Comparison of ENCODE assay signal across 1 cellular context in genomic region chr5:83048277-83048676, GRCh38.
TF ChIP-seq lines count a peak whose summit lies in the region.

No MANE protein-coding gene starts in this region.

TF ChIP-seq in endothelial cell of umbilical vein, 7 proteins besides CTCF, POLR2A, EP300 and RAD21:
- no peak for TF ChIP-seq JUN (IDR thresholded peaks at IDR 0.05; ENCODE audit: borderline replicate concordance, insufficient read depth, insufficient read length, low read depth)
- TF ChIP-seq FOS (IDR thresholded peaks at IDR 0.05; ENCODE audit: borderline replicate concordance, insufficient read depth, low read length): no peak
- TF ChIP-seq EZH2 (IDR thresholded peaks at IDR 0.05; ENCODE audit: borderline replicate concordance, low read depth, low read length, severe bottlenecking): no peak
